ENCODE assay signal across 22 cellular contexts in genomic region chr6:116055513-116055912, GRCh38. TPM values are rescaled to one million over a fixed set of nuclear protein-coding genes. Genes with fewer than 3 reads are reported as not detected.
"Had no signal": no experiment of that assay in that cellular context is flagged by ENCODE, and none has a peak within 500 bp of the region (broad histone marks: within the 10 kb centered on the region; RNA-seq: fewer than 3 reads in every experiment).

No MANE protein-coding gene starts in this region.

- H3K27ac ChIP-seq: colonic mucosa, esophagus muscularis mucosa, heart right ventricle, neutrophil, parathyroid adenoma, sigmoid colon, thyroid gland, uterus had no signal

- H3K27ac Mint-ChIP-seq: activated CD4-positive, alpha-beta T cell treated with anti-CD3 and anti-CD28 coated beads, Interleukin-2, amount 10 ng/mL, durations not matched to agents 24 days and 14 days; activated CD8-positive, alpha-beta T cell treated with anti-CD3 and anti-CD28 coated beads for 36 hours; activated naive CD8-positive, alpha-beta T cell treated with anti-CD3 and anti-CD28 coated beads for 36 hours; activated T-helper 17 cell treated with anti-CD3 and anti-CD28 coated beads, Interleukin-2, amount 50 U/mL, for 72 hours; immature natural killer cell; natural killer cell had no signal

- H3K36me3 ChIP-seq: colonic mucosa, esophagus muscularis mucosa, heart right ventricle, neutrophil, sigmoid colon, thyroid gland, uterus had no signal

- H3K4me1 Mint-ChIP-seq: activated CD4-positive, alpha-beta T cell treated with anti-CD3 and anti-CD28 coated beads, Interleukin-2, amount 10 ng/mL, durations not matched to agents 24 days and 14 days; activated naive CD8-positive, alpha-beta T cell treated with anti-CD3 and anti-CD28 coated beads for 36 hours; activated T-helper 17 cell treated with anti-CD3 and anti-CD28 coated beads, Interleukin-2, amount 50 U/mL, for 72 hours; central memory CD8-positive, alpha-beta T cell; immature natural killer cell; natural killer cell had no signal

- H3K79me2 ChIP-seq: parathyroid adenoma had no signal

- ATAC-seq: activated CD8-positive, alpha-beta T cell treated with anti-CD3 and anti-CD28 coated beads for 36 hours; activated T-helper 17 cell treated with anti-CD3 and anti-CD28 coated beads, Interleukin-2, amount 50 U/mL, for 72 hours; heart right ventricle; natural killer cell had no signal

- H3K4me3 ChIP-seq: colonic mucosa, esophagus muscularis mucosa, heart right ventricle, sigmoid colon, thyroid gland, uterus had no signal

- H3K9me3 ChIP-seq: colonic mucosa, esophagus muscularis mucosa, heart right ventricle, neutrophil, sigmoid colon, thyroid gland, uterus had no signal

- H3K9me3 Mint-ChIP-seq: activated CD4-positive, alpha-beta T cell treated with anti-CD3 and anti-CD28 coated beads, Interleukin-2, amount 10 ng/mL, durations not matched to agents 24 days and 14 days; activated CD8-positive, alpha-beta T cell treated with anti-CD3 and anti-CD28 coated beads for 36 hours; activated naive CD8-positive, alpha-beta T cell treated with anti-CD3 and anti-CD28 coated beads for 36 hours; activated T-helper 17 cell treated with anti-CD3 and anti-CD28 coated beads, Interleukin-2, amount 50 U/mL, for 72 hours; central memory CD8-positive, alpha-beta T cell; immature natural killer cell; natural killer cell had no signal

- H3K4me1 ChIP-seq: colonic mucosa, parathyroid adenoma, sigmoid colon, uterus had no signal

- DNase-seq: activated CD4-positive, alpha-beta T cell treated with anti-CD3 and anti-CD28 coated beads, Interleukin-2, amount 10 ng/mL, durations not matched to agents 24 days and 14 days; activated CD8-positive, alpha-beta T cell treated with anti-CD3 and anti-CD28 coated beads for 36 hours; activated naive CD4-positive, alpha-beta T cell; activated naive CD8-positive, alpha-beta T cell treated with anti-CD3 and anti-CD28 coated beads for 36 hours; activated T-cell treated with anti-CD3 and anti-CD28 coated beads, Interleukin-2, amount 50 U/mL, for 1 hour; amniotic stem cell; colonic mucosa; heart right ventricle; immature natural killer cell; mesendoderm; natural killer cell; sigmoid colon; stimulated activated CD8-positive, alpha-beta memory T cell treated with anti-CD3 and anti-CD28 coated beads, Interleukin-4, amount 100 ng/mL, for 48 hours; stimulated activated naive CD4-positive, alpha-beta T cell; T1000; thyroid gland; uterus had no signal

- H3K9ac ChIP-seq: parathyroid adenoma had no signal

- H2AFZ ChIP-seq: parathyroid adenoma had no signal

- H3K4me3 Mint-ChIP-seq: activated CD4-positive, alpha-beta T cell treated with anti-CD3 and anti-CD28 coated beads, Interleukin-2, amount 10 ng/mL, durations not matched to agents 24 days and 14 days; activated CD8-positive, alpha-beta T cell treated with anti-CD3 and anti-CD28 coated beads for 36 hours; activated naive CD8-positive, alpha-beta T cell treated with anti-CD3 and anti-CD28 coated beads for 36 hours; activated T-helper 17 cell treated with anti-CD3 and anti-CD28 coated beads, Interleukin-2, amount 50 U/mL, for 72 hours; central memory CD8-positive, alpha-beta T cell; immature natural killer cell; natural killer cell had no signal

- H3K36me3 Mint-ChIP-seq: activated naive CD8-positive, alpha-beta T cell treated with anti-CD3 and anti-CD28 coated beads for 36 hours; immature natural killer cell; natural killer cell had no signal

- H3K27me3 ChIP-seq: colonic mucosa, esophagus muscularis mucosa, heart right ventricle, neutrophil, sigmoid colon, thyroid gland, uterus had no signal

RNA-seq across cellular contexts. Expression of gene FRK, which starts 5.2 kb away (rescaled TPM):
- total RNA-seq: activated CD4-positive, alpha-beta T cell treated with anti-CD3 and anti-CD28 coated beads, Interleukin-2, amount 10 ng/mL, durations not matched to agents 24 days and 14 days; natural killer cell had no signal
- polyA plus RNA-seq: immature natural killer cell had no signal
